ENCODE assay signal across 8 cellular contexts in the genomic region with DNA sequence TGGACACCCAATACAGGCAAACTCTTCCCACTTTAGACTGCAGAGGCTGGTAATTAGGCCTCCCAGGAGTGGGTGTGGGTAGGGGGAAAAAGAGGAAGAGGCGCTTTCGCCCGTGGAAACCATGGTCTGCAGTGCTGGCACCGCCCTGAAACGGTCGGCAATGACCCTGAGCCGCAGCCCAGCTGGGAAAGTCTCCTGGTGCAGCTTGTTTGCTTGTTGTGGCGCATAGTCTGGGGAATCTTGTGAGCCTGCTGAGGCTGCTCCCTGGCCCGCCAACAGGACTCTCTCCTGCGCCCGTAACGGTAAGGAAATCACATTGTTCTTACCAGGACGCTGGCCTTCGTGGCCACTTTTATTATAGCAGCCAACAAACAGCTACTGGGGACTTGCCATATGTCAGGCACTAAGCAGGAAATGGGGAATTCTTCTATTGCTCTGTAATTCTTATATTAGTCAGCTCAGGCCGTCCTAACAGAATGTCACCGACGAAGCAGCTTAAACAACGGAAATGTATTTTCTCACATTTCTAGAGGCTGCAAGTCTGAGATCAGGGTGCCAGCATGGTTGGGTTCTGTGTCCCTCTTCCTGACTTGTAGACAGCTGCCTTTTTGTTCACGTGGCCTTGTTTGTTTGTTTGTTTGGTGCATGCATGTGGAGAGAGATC. TPM values are rescaled to one million over a fixed set of nuclear protein-coding genes. Genes with fewer than 3 reads are reported as not detected.
DNase-seq lines count a peak whose midpoint lies in the region; ATAC-seq and TF ChIP-seq lines count a peak whose summit lies in the region.

No MANE protein-coding gene starts in this region.

- peak overlapping the region; percentile 75 for H3K27ac Mint-ChIP-seq in CD8-positive, alpha-beta T cell
- peak overlapping the region; percentile 37 for H3K27ac Mint-ChIP-seq in activated CD4-positive, alpha-beta memory T cell treated with anti-CD3 and anti-CD28 coated beads, Interleukin-2, amount 10 ng/mL, durations not matched to agents 7 days and 5 days

- H3K4me3 ChIP-seq in CD8-positive, alpha-beta T cell (ENCODE audit: low read depth, low read length): no peak overlapping the region
- H3K4me3 ChIP-seq in liver (ENCODE audit: low read depth in 1 of 3, low read length in 3 of 3): no peak overlapping the region
- no peak overlapping the region for H3K4me3 ChIP-seq in WERI-Rb-1 (ENCODE audit: low read depth, low read length)

- no peaks in the 10 kb centered on the region for H3K27me3 ChIP-seq in CD8-positive, alpha-beta T cell (ENCODE audit: insufficient read depth, low read length)
- H3K27me3 ChIP-seq in liver (ENCODE audit: control insufficient read depth in 4 of 4, insufficient read depth in 4 of 4, low read length in 3 of 4) (no peaks in the 10 kb centered on the region), WERI-Rb-1 (ENCODE audit: insufficient read depth, low read depth, severe bottlenecking) (no peaks in the 10 kb centered on the region)

- H3K9ac ChIP-seq in liver (ENCODE audit: low read depth in 1 of 2, low read length in 2 of 2): no peak overlapping the region

- CTCF ChIA-PET in CD8-positive, alpha-beta T cell (lab: Charles Lee): interaction anchor here (0.7 to 1.4 kb wide), 6 partner anchors 9 to 339 kb away, joined by 3 to 4 read pairs (median 3); no protein-coding TSS in a partner anchor
- CTCF ChIA-PET in activated CD4-positive, alpha-beta memory T cell treated with anti-CD3 and anti-CD28 coated beads, Interleukin-2, amount 10 ng/mL, durations not matched to agents 7 days and 5 days (lab: Charles Lee): no interaction called here

- peaks cover 34% of the 10 kb centered on the region for H3K4me1 ChIP-seq in CD8-positive, alpha-beta T cell (ENCODE audit: insufficient read depth, low read length)
- peaks cover 0 to 5% (median 0%) of the 10 kb centered on the region in 4 donors for H3K4me1 ChIP-seq in liver (ENCODE audit: control insufficient read depth in 4 of 4, insufficient read depth in 4 of 4, low read length in 3 of 4)

- POLR2A ChIA-PET in CD8-positive, alpha-beta T cell (lab: Charles Lee): interaction anchor here (0.8 kb wide), 1 partner anchor 14 kb away, joined by 3 read pairs; no protein-coding TSS in a partner anchor
- POLR2A ChIA-PET in activated CD4-positive, alpha-beta memory T cell treated with anti-CD3 and anti-CD28 coated beads, Interleukin-2, amount 10 ng/mL, durations not matched to agents 7 days and 5 days (lab: Charles Lee): interaction anchor here (0.9 kb wide), 1 partner anchor 192 kb away, joined by 3 read pairs; no protein-coding TSS in a partner anchor

- H3K9me3 Mint-ChIP-seq in CD8-positive, alpha-beta T cell: no peaks in the 10 kb centered on the region
- H3K9me3 Mint-ChIP-seq in activated CD4-positive, alpha-beta memory T cell treated with anti-CD3 and anti-CD28 coated beads, Interleukin-2, amount 10 ng/mL, durations not matched to agents 7 days and 5 days: no peaks in the 10 kb centered on the region

- no peaks in the 10 kb centered on the region for H3K36me3 ChIP-seq in CD8-positive, alpha-beta T cell (ENCODE audit: insufficient read depth, low read length)
- no peaks in the 10 kb centered on the region for H3K36me3 ChIP-seq in liver (ENCODE audit: control insufficient read depth in 4 of 4, insufficient read depth in 3 of 4, low read depth in 1 of 4, low read length in 3 of 4)
- no peaks in the 10 kb centered on the region for H3K36me3 ChIP-seq in WERI-Rb-1

- peak; percentile 68 for ATAC-seq in CD8-positive, alpha-beta T cell
- ATAC-seq in GM21737 (IDR thresholded peaks at IDR 0.05; ENCODE audit: unreplicated experiment): peak; percentile 76
- no peak for ATAC-seq in HG03469 (IDR thresholded peaks at IDR 0.05; ENCODE audit: unreplicated experiment)
- no peak for ATAC-seq in GM21825 (IDR thresholded peaks at IDR 0.05; ENCODE audit: unreplicated experiment)
- no peak for ATAC-seq in HG03565 (IDR thresholded peaks at IDR 0.05; ENCODE audit: unreplicated experiment)

- DNase-seq in CD8-positive, alpha-beta T cell: peak in 2 of 7 experiments; percentile 20 to 48
- no peak for DNase-seq in activated CD4-positive, alpha-beta memory T cell treated with anti-CD3 and anti-CD28 coated beads, Interleukin-2, amount 10 ng/mL, durations not matched to agents 7 days and 5 days
- DNase-seq in WERI-Rb-1: no peak

- no peaks in the 10 kb centered on the region for H3K9me3 ChIP-seq in CD8-positive, alpha-beta T cell (ENCODE audit: low read length)
- H3K9me3 ChIP-seq in liver (ENCODE audit: control insufficient read depth in 4 of 4, low read length in 3 of 4) (no peaks in the 10 kb centered on the region), WERI-Rb-1 (ENCODE audit: severe bottlenecking) (no peaks in the 10 kb centered on the region)

- H3K36me3 Mint-ChIP-seq in CD8-positive, alpha-beta T cell: no peaks in the 10 kb centered on the region
- no peaks in the 10 kb centered on the region for H3K36me3 Mint-ChIP-seq in activated CD4-positive, alpha-beta memory T cell treated with anti-CD3 and anti-CD28 coated beads, Interleukin-2, amount 10 ng/mL, durations not matched to agents 7 days and 5 days (ENCODE audit: low read depth)

- peak overlapping the region; percentile 10 for H3K27ac ChIP-seq in CD8-positive, alpha-beta T cell (ENCODE audit: low read depth, low read length)
- H3K27ac ChIP-seq in liver (ENCODE audit: low read depth in 1 of 2, low read length in 2 of 2) (peak overlapping the region; percentile 27 to 51), WERI-Rb-1 (no peak overlapping the region)

- H3K27me3 Mint-ChIP-seq in CD8-positive, alpha-beta T cell (ENCODE audit: low read depth): peaks cover 2% of the 10 kb centered on the region
- H3K27me3 Mint-ChIP-seq in activated CD4-positive, alpha-beta memory T cell treated with anti-CD3 and anti-CD28 coated beads, Interleukin-2, amount 10 ng/mL, durations not matched to agents 7 days and 5 days: peaks cover 2% of the 10 kb centered on the region

- intact Hi-C loops in CD8-positive, alpha-beta T cell (cut with DNase I, micrococcal nuclease): no loop called here

- peak; percentile 12 to 22 for TF ChIP-seq RAD21 in liver (IDR thresholded peaks at IDR 0.05)

- peaks cover 34% of the 10 kb centered on the region for H3K4me1 Mint-ChIP-seq in CD8-positive, alpha-beta T cell (ENCODE audit: low read depth)
- H3K4me1 Mint-ChIP-seq in activated CD4-positive, alpha-beta memory T cell treated with anti-CD3 and anti-CD28 coated beads, Interleukin-2, amount 10 ng/mL, durations not matched to agents 7 days and 5 days: peaks cover 23% of the 10 kb centered on the region

- no peak overlapping the region for H3K4me3 Mint-ChIP-seq in CD8-positive, alpha-beta T cell
- no peak overlapping the region for H3K4me3 Mint-ChIP-seq in activated CD4-positive, alpha-beta memory T cell treated with anti-CD3 and anti-CD28 coated beads, Interleukin-2, amount 10 ng/mL, durations not matched to agents 7 days and 5 days

- no peak for TF ChIP-seq CTCF in CD8-positive, alpha-beta T cell (IDR thresholded peaks at IDR 0.05)
- TF ChIP-seq CTCF in liver (IDR thresholded peaks at IDR 0.05; ENCODE audit: low read depth, low read length, missing input control): peak; percentile 8
- no peak for TF ChIP-seq CTCF in WERI-Rb-1 (IDR thresholded peaks at IDR 0.05; ENCODE audit: low read depth, low read length)

- WGBS in liver: 46% methylated on average over 19 of the region's 19 CpGs

TF ChIP-seq in liver, 16 proteins besides CTCF, POLR2A, EP300 and RAD21 (continues in another document):
- TF ChIP-seq, protein P1, sequence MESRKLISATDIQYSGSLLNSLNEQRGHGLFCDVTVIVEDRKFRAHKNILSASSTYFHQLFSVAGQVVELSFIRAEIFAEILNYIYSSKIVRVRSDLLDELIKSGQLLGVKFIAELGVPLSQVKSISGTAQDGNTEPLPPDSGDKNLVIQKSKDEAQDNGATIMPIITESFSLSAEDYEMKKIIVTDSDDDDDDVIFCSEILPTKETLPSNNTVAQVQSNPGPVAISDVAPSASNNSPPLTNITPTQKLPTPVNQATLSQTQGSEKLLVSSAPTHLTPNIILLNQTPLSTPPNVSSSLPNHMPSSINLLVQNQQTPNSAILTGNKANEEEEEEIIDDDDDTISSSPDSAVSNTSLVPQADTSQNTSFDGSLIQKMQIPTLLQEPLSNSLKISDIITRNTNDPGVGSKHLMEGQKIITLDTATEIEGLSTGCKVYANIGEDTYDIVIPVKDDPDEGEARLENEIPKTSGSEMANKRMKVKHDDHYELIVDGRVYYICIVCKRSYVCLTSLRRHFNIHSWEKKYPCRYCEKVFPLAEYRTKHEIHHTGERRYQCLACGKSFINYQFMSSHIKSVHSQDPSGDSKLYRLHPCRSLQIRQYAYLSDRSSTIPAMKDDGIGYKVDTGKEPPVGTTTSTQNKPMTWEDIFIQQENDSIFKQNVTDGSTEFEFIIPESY (IDR thresholded peaks at IDR 0.05): no peak
- no peak for TF ChIP-seq YY1 (IDR thresholded peaks at IDR 0.05)
- TF ChIP-seq RXRA (IDR thresholded peaks at IDR 0.05): no peak
- TF ChIP-seq, protein P2, sequence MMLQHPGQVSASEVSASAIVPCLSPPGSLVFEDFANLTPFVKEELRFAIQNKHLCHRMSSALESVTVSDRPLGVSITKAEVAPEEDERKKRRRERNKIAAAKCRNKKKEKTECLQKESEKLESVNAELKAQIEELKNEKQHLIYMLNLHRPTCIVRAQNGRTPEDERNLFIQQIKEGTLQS (IDR thresholded peaks at IDR 0.05): no peak
- TF ChIP-seq, protein P3, sequence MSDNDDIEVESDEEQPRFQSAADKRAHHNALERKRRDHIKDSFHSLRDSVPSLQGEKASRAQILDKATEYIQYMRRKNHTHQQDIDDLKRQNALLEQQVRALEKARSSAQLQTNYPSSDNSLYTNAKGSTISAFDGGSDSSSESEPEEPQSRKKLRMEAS (IDR thresholded peaks at IDR 0.05): no peak
- TF ChIP-seq EGR1 (IDR thresholded peaks at IDR 0.05; ENCODE audit: low read depth in 2 of 2): no peak
- TF ChIP-seq GABPA (IDR thresholded peaks at IDR 0.05 in 1 of 2, conservative IDR thresholded peaks at IDR 0.05 in 1 of 2): no peak
- no peak for TF ChIP-seq JUND (IDR thresholded peaks at IDR 0.05)
- TF ChIP-seq HNF4G (IDR thresholded peaks at IDR 0.05): no peak
- no peak for TF ChIP-seq HNF4A (conservative IDR thresholded peaks at IDR 0.05)
- TF ChIP-seq SP1 (IDR thresholded peaks at IDR 0.05): no peak

RNA-seq across cellular contexts. Expression of a gene that starts 52.5 kb away (rescaled TPM):
- 10 to 100 TPM; 82.4 to 82.7 TPM for total RNA-seq in CD8-positive, alpha-beta T cell
- 10 to 100 TPM; 29.3 to 31.5 TPM for total RNA-seq in activated CD4-positive, alpha-beta memory T cell treated with anti-CD3 and anti-CD28 coated beads, Interleukin-2, amount 10 ng/mL, durations not matched to agents 7 days and 5 days
- total RNA-seq in liver: 10 to 100 TPM in 1 of 2 donors, 1 to 10 TPM in 1; 6.8 to 15.6 TPM
- 10 to 100 TPM in 1 of 2 donors, 1 to 10 TPM in 1; 5.0 to 11.1 TPM for polyA plus RNA-seq in liver

Comparison
In these comparisons a context has a peak if more than half of its experiments do, and no peak if none do; other contexts are left out.
1. ATAC-seq: peak in CD8-positive, alpha-beta T cell (single experiment) and GM21737 (single experiment); none in HG03469 (single experiment), GM21825 (single experiment) and HG03565 (single experiment).